29 cellular contexts compared by ENCODE assay signal in genomic region chr20:16711859-16712258, GRCh38. TPM values are rescaled to one million over a fixed set of nuclear protein-coding genes. Genes with fewer than 3 reads are reported as not detected.
DNase-seq lines count a peak whose midpoint lies in the region; ATAC-seq and TF ChIP-seq lines count a peak whose summit lies in the region.
"Had no signal": no experiment of that assay in that cellular context is flagged by ENCODE, and none has a peak within 500 bp of the region (broad histone marks: within the 10 kb centered on the region; RNA-seq: fewer than 3 reads in every experiment).

No MANE protein-coding gene starts in this region.

- H3K9me3 ChIP-seq in IMR-90 (ENCODE audit: control insufficient read depth, insufficient read depth, low read length) = no peaks in the 10 kb centered on the region
- peaks cover 2% of the 10 kb centered on the region for H3K9me3 ChIP-seq in trophoblast cell (ENCODE audit: insufficient read depth, low read depth, low read length)
- H3K9me3 ChIP-seq: stomach, thyroid gland had no signal

- H2BK20ac ChIP-seq in IMR-90 (ENCODE audit: low read depth, low read length) = no peak overlapping the region

- H3K14ac ChIP-seq in IMR-90 (replicated peaks; ENCODE audit: low read depth, low read length) (no peak overlapping the region), trophoblast cell (ENCODE audit: low read length) (no peak overlapping the region)

- H3K27me3 ChIP-seq in IMR-90 (ENCODE audit: control insufficient read depth, insufficient read depth, low read length) (peaks cover 3% of the 10 kb centered on the region), trophoblast cell (ENCODE audit: insufficient read depth, low read length) (no peaks in the 10 kb centered on the region)
- H3K27me3 ChIP-seq: thyroid gland had no signal

- no peaks in the 10 kb centered on the region for H4K20me1 ChIP-seq in IMR-90 (ENCODE audit: insufficient read depth, low read length)

- H4K8ac ChIP-seq in IMR-90 (ENCODE audit: low read depth in 2 of 2, low read length in 2 of 2) = no peak overlapping the region
- H4K8ac ChIP-seq in trophoblast cell (ENCODE audit: low read depth, low read length) = no peak overlapping the region

- H3K27ac ChIP-seq in IMR-90 (ENCODE audit: insufficient read depth, low read length) = no peak overlapping the region
- no peak overlapping the region for H3K27ac ChIP-seq in trophoblast cell (ENCODE audit: low read depth, low read length)
- H3K27ac ChIP-seq: stomach, thyroid gland had no signal

- no peak for ATAC-seq in IMR-90 (ENCODE audit: low read depth)
- ATAC-seq: effector memory CD8-positive, alpha-beta T cell; right cardiac atrium; T-helper 17 cell had no signal

- TF ChIP-seq CTCF in IMR-90 (conservative IDR thresholded peaks at IDR 0.05; ENCODE audit: low read depth, low read length) (no peak), fibroblast of pulmonary artery (IDR thresholded peaks at IDR 0.05; ENCODE audit: low read length, missing control alignments) (no peak)

- H4K91ac ChIP-seq in IMR-90 (ENCODE audit: insufficient read depth, low read depth, low read length) = no peak overlapping the region
- H4K91ac ChIP-seq in trophoblast cell (ENCODE audit: low read depth, low read length) = no peak overlapping the region

- in situ Hi-C loops in IMR-90 (cut with MboI; ENCODE audit: low sequenced_read_pairs) = no loop called here

- BruUV-seq in IMR-90 (replicated peaks; lab: Mats Ljungman, UMichigan) = no TSS peak

- H2AFZ ChIP-seq in IMR-90 (replicated peaks; ENCODE audit: low read length, poor library complexity) = no peak overlapping the region
- H2AFZ ChIP-seq in trophoblast cell (ENCODE audit: insufficient read depth, low read length, poor library complexity) = no peak overlapping the region

- H2BK120ac ChIP-seq in IMR-90 (ENCODE audit: low read depth, low read length) = no peak overlapping the region
- no peak overlapping the region for H2BK120ac ChIP-seq in trophoblast cell (ENCODE audit: insufficient read depth, low read length, poor library complexity)

- H2BK12ac ChIP-seq in trophoblast cell (ENCODE audit: low read length) = no peak overlapping the region

- no peak overlapping the region for H2BK5ac ChIP-seq in IMR-90 (ENCODE audit: low read depth, low read length, poor library complexity, severe bottlenecking)
- no peak overlapping the region for H2BK5ac ChIP-seq in trophoblast cell (ENCODE audit: low read depth, low read length, poor library complexity)

- no peak overlapping the region for H3K23ac ChIP-seq in IMR-90 (ENCODE audit: low read depth, low read length)
- no peak overlapping the region for H3K23ac ChIP-seq in trophoblast cell (ENCODE audit: low read length)

- TF ChIP-seq POLR2A in IMR-90 (IDR thresholded peaks at IDR 0.05; ENCODE audit: low read depth, low read length) = no peak

- CTCF ChIA-PET in IMR-90 (lab: Yijun Ruan, JAX) = no interaction called here

- POLR2A ChIA-PET in IMR-90 (lab: Charles Lee; ENCODE audit: unreplicated experiment) = no interaction called here

- H3K18ac ChIP-seq in IMR-90 (ENCODE audit: low read depth, low read length) = no peak overlapping the region
- no peak overlapping the region for H3K18ac ChIP-seq in trophoblast cell (ENCODE audit: low read length)

- no peak overlapping the region for H3K56ac ChIP-seq in IMR-90 (ENCODE audit: extremely low read depth, insufficient read depth, low read length)

- no peaks in the 10 kb centered on the region for H3K9me1 ChIP-seq in IMR-90 (ENCODE audit: insufficient read depth, low read length)

- no peak overlapping the region for H3K9ac ChIP-seq in IMR-90 (ENCODE audit: low read depth, low read length)
- no peak overlapping the region for H3K9ac ChIP-seq in trophoblast cell (ENCODE audit: low read length)

- intact Hi-C loops in IMR-90 (cut with micrococcal nuclease) = no loop called here

- no CpG with 5 or more reads among the region's 2 CpGs for WGBS in IMR-90 (ENCODE audit: extremely low coverage in 2 of 2, insufficient read length in 1 of 2), 2 experiments
- WGBS in trophoblast cell (ENCODE audit: extremely low coverage, insufficient coverage, insufficient read length) = no CpG with 5 or more reads among the region's 2 CpGs

- H3K4me1 ChIP-seq in IMR-90 (ENCODE audit: control insufficient read depth, insufficient read depth, low read length) (no peaks in the 10 kb centered on the region), trophoblast cell (ENCODE audit: control insufficient read depth in 1 of 2, insufficient read depth in 2 of 2, low read length in 2 of 2) (no peaks in the 10 kb centered on the region)
- H3K4me1 ChIP-seq: stomach, thyroid gland had no signal

- H3K79me2 ChIP-seq in trophoblast cell (ENCODE audit: control insufficient read depth, insufficient read depth, low read length, poor library complexity) = no peaks in the 10 kb centered on the region

- H2AK5ac ChIP-seq in IMR-90 (ENCODE audit: low read depth, low read length) = no peak overlapping the region
- H2AK5ac ChIP-seq in trophoblast cell (ENCODE audit: low read length) = no peak overlapping the region

- H2BK15ac ChIP-seq in IMR-90 (ENCODE audit: low read depth, low read length) = no peak overlapping the region

- dilution Hi-C loops in IMR-90 (cut with HindIII; ENCODE audit: low sequenced_read_pairs, unreplicated experiment) = no loop called here

- H3K4me2 ChIP-seq in IMR-90 (ENCODE audit: low read depth, low read length) = no peak overlapping the region
- H3K4me2 ChIP-seq in trophoblast cell (ENCODE audit: low read length) = no peak overlapping the region

- H4K5ac ChIP-seq in IMR-90 (ENCODE audit: low read depth, low read length) = no peak overlapping the region

- no peak overlapping the region for H2AK9ac ChIP-seq in IMR-90 (replicated peaks; ENCODE audit: low read depth, low read length, poor library complexity)

- H3K4ac ChIP-seq in IMR-90 (ENCODE audit: low read depth, low read length) (no peak overlapping the region), trophoblast cell (ENCODE audit: low read depth, low read length) (no peak overlapping the region)

- H3K79me1 ChIP-seq in IMR-90 (ENCODE audit: low read depth in 1 of 2, low read length in 2 of 2) (no peaks in the 10 kb centered on the region), trophoblast cell (ENCODE audit: low read length) (no peaks in the 10 kb centered on the region)

- no peak overlapping the region for H3K4me3 ChIP-seq in IMR-90 (ENCODE audit: insufficient read depth, low read depth, low read length)
- H3K4me3 ChIP-seq in fibroblast of pulmonary artery (replicated peaks; ENCODE audit: low read depth, low read length) = no peak overlapping the region
- no peak overlapping the region for H3K4me3 ChIP-seq in trophoblast cell (ENCODE audit: low read depth, low read length)
- H3K4me3 ChIP-seq: stomach, thyroid gland had no signal

- no peak overlapping the region for H4K12ac ChIP-seq in trophoblast cell (ENCODE audit: low read depth, low read length)

- H3K36me3 ChIP-seq in IMR-90 (ENCODE audit: control insufficient read depth, insufficient read depth, low read length) (no peaks in the 10 kb centered on the region), trophoblast cell (ENCODE audit: control insufficient read depth in 1 of 2, insufficient read depth in 2 of 2, low read length in 2 of 2) (no peaks in the 10 kb centered on the region)
- H3K36me3 ChIP-seq: stomach, thyroid gland had no signal

- no peak for TF ChIP-seq RAD21 in IMR-90 (IDR thresholded peaks at IDR 0.05; ENCODE audit: low read length)

- no peak for DNase-seq in IMR-90
- peak; percentile 46 to 79 for DNase-seq in NOMO-1 (lab: John Stamatoyannopoulos, UW; ENCODE audit: unreplicated experiment in 2 of 2)
- peak; percentile 36 for DNase-seq in SKM-1 (lab: John Stamatoyannopoulos, UW; ENCODE audit: unreplicated experiment)
- DNase-seq in fibroblast of pulmonary artery (ENCODE audit: low read depth) = peak; percentile 2
- DNase-seq in NCI-H1930 (lab: John Stamatoyannopoulos, UW) = no peak
- no peak for DNase-seq in trophoblast cell
- DNase-seq in iPS-NIHi7 (ENCODE audit: extremely low spot score) = no peak
- DNase-seq: activated CD4-positive, alpha-beta T cell treated with anti-CD3 and anti-CD28 coated beads, Interleukin-2, amount 50 U/mL, for 48 hours; activated CD4-positive, CD25-positive, alpha-beta regulatory T cell treated with anti-CD3 and anti-CD28 coated beads, Interleukin-2, amount 50 U/mL, for 72 hours; activated gamma-delta T cell treated with Interleukin-2 at 50 U/mL for 16 hours; activated T-cell treated with anti-CD3 and anti-CD28 coated beads, Interleukin-2, amount 50 U/mL, for 48 hours; cortex of kidney; effector memory CD8-positive, alpha-beta T cell; erythroblast; HCEC 1CT; NCI-H1417 treated with DMSO at 0.1 percent for 48 hours; NCI-H2081 treated with DMSO at 0.1 percent for 48 hours; NCI-H69; posterior cingulate gyrus; right cardiac atrium; RPMI8226; stimulated activated CD4-positive, alpha-beta T cell treated with anti-CD3 and anti-CD28 coated beads, Interleukin-1b, Interleukin-23, amount 100 ng/mL, for 48 hours; stomach; T-helper 17 cell; thyroid gland had no signal

TF ChIP-seq in IMR-90, 13 proteins besides CTCF, POLR2A, EP300 and RAD21:
- TF ChIP-seq CEBPB (IDR thresholded peaks at IDR 0.05; ENCODE audit: low read depth, low read length) (peak; percentile 81), FOS (IDR thresholded peaks at IDR 0.05; ENCODE audit: low read depth, low read length) (no peak)
TF ChIP-seq in IMR-90: peak in this region for 1.

RNA-seq across cellular contexts. Expression of gene SNRPB2, which starts 18.0 kb away (rescaled TPM):
- total RNA-seq in IMR-90 (2012; rRNA removed) = 27.1 and 69.2 TPM in 2 replicates
- 61.4 and 65.6 TPM in 2 replicates for polyA plus RNA-seq in IMR-90 (2012; rRNA removed)
- polyA plus RNA-seq in IMR-90 (2012; cell fraction: cytosol; rRNA removed) = 5.4 and 8.9 TPM in 2 replicates
- polyA plus RNA-seq in IMR-90 (2012; cell fraction: nucleus; rRNA removed; ENCODE audit: low replicate concordance) = 1.3 and 16.6 TPM in 2 replicates
- polyA plus RNA-seq in trophoblast cell (2013) = 127 and 129 TPM in 2 replicates

RNA-seq across cellular contexts. Expression of gene OTOR, which starts 36.3 kb away (rescaled TPM):
- total RNA-seq in IMR-90 (2012; rRNA removed) = not detected in 2 replicates
- not detected in 2 replicates for polyA plus RNA-seq in IMR-90 (2012; rRNA removed)
- polyA plus RNA-seq in IMR-90 (2012; cell fraction: cytosol; rRNA removed) = not detected in 2 replicates
- polyA plus RNA-seq in IMR-90 (2012; cell fraction: nucleus; rRNA removed; ENCODE audit: low replicate concordance) = not detected in 2 replicates
- 0.11 and 0.14 TPM in 2 replicates for polyA plus RNA-seq in trophoblast cell (2013)
- total RNA-seq: astrocyte, M059J, neural crest cell, right cardiac atrium, stomach, T-helper 17 cell, thyroid gland had no signal
- polyA plus RNA-seq: BJ, right cardiac atrium, stomach had no signal

Comparison
In these comparisons a context has a peak if more than half of its experiments do, and no peak if none do; other contexts are left out.
1. DNase-seq: peak in NOMO-1 (2 of 2), SKM-1 (single experiment) and fibroblast of pulmonary artery (single experiment); none in IMR-90 (single experiment), NCI-H1930 (0 of 2), trophoblast cell (0 of 2) and iPS-NIHi7 (single experiment).